ENCODE assay signal across 8 cellular contexts in the genomic region with DNA sequence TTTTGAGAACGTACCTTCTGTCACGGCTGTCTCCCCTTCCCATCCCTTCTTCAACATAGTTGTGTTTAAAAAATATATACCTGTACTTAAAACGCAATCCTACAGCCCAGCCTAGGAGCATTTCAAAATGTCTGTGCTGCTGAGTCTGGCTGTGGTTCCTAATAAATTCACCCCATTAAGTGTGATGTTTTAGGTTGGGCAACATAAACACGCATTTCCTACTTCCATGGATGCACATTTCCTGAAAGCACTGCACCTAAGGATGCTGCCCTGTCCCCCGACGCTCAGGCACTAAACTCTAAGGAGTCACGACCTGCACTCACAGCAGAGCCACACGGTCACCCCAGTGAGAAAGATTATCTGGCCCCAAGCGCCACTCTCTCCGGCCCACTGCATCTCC. TPM values are rescaled to one million over a fixed set of nuclear protein-coding genes. Genes with fewer than 3 reads are reported as not detected.
DNase-seq lines count a peak whose midpoint lies in the region; ATAC-seq and TF ChIP-seq lines count a peak whose summit lies in the region.

No MANE protein-coding gene starts in this region.

- H3K4me1 ChIP-seq in iPS-18a (ENCODE audit: control insufficient read depth, low read depth, low read length) (peaks cover 45% of the 10 kb centered on the region), stomach (peaks cover 16 to 78% (median 50%) of the 10 kb centered on the region in 4 donors)

- 1 to 5% (median 2%) methylated on average over 9 to 10 of the region's 10 CpGs for WGBS in stomach, 5 donors

- H3K9me3 ChIP-seq in iPS-18a (ENCODE audit: control insufficient read depth, low read depth, low read length) (peaks cover 3% of the 10 kb centered on the region), stomach (no peaks in the 10 kb centered on the region)

- TF ChIP-seq POLR2A in stomach (IDR thresholded peaks at IDR 0.05) = no peak

- TF ChIP-seq EP300 in stomach (IDR thresholded peaks at IDR 0.05) = no peak

- peaks cover 0 to 5% of the 10 kb centered on the region in 2 donors for H3K9me3 Mint-ChIP-seq in activated naive CD4-positive, alpha-beta T cell treated with anti-CD3 and anti-CD28 coated beads, Interleukin-2, amount 50 U/mL, for 72 hours

- H3K36me3 ChIP-seq in iPS-18a (ENCODE audit: control insufficient read depth, low read depth, low read length) = no peaks in the 10 kb centered on the region
- no peaks in the 10 kb centered on the region for H3K36me3 ChIP-seq in stomach

- H3K27ac ChIP-seq in iPS-18a (ENCODE audit: low read length) = no peak overlapping the region
- H3K27ac ChIP-seq in stomach = peak overlapping the region; percentile 99 to 100 (median 99)

- DNase-seq in SIG-M5 treated with dmso at 0.1 percent for 504 hours (lab: John Stamatoyannopoulos, UW; ENCODE audit: unreplicated experiment) (peak; percentile 45), SIG-M5 (lab: John Stamatoyannopoulos, UW) (no peak), stomach (no peak), AG08396 (ENCODE audit: low spot score) (no peak)
- no peak for DNase-seq in activated naive CD4-positive, alpha-beta T cell treated with anti-CD3 and anti-CD28 coated beads, Interleukin-2, amount 50 U/mL, for 72 hours (ENCODE audit: low spot score in 2 of 2)
- DNase-seq in stimulated activated CD8-positive, alpha-beta memory T cell treated with anti-CD3 and anti-CD28 coated beads, Interleukin-4, amount 100 ng/mL, for 48 hours = no peak

- no peak for TF ChIP-seq CTCF in stomach (IDR thresholded peaks at IDR 0.05)

- H3K4me3 ChIP-seq in iPS-18a (ENCODE audit: low read length) (peak overlapping the region; percentile 97), stomach (peak overlapping the region; percentile 74 to 97 (median 90))

- peaks cover 13 to 20% of the 10 kb centered on the region in 2 donors for H3K36me3 Mint-ChIP-seq in activated naive CD4-positive, alpha-beta T cell treated with anti-CD3 and anti-CD28 coated beads, Interleukin-2, amount 50 U/mL, for 72 hours

- peaks cover 54% of the 10 kb centered on the region for H3K27me3 ChIP-seq in iPS-18a (ENCODE audit: control insufficient read depth, insufficient read depth, low read length)
- H3K27me3 ChIP-seq in stomach = no peaks in the 10 kb centered on the region

- intact Hi-C loops in stomach (cut with DNase I; ENCODE audit: low total_unique reads) = no loop called here

- peak overlapping the region; percentile 45 for H3K9ac ChIP-seq in iPS-18a (ENCODE audit: low read length)

- H3K27ac Mint-ChIP-seq in activated naive CD4-positive, alpha-beta T cell treated with anti-CD3 and anti-CD28 coated beads, Interleukin-2, amount 50 U/mL, for 72 hours = peak overlapping the region; percentile 96 to 99

- peak; percentile 16 for ATAC-seq in HG03159 (IDR thresholded peaks at IDR 0.05; ENCODE audit: unreplicated experiment)
- ATAC-seq in activated naive CD4-positive, alpha-beta T cell treated with anti-CD3 and anti-CD28 coated beads, Interleukin-2, amount 50 U/mL, for 72 hours = peak in 1 of 2 donors; percentile 8

RNA-seq across cellular contexts. Expression of a gene that starts 1.2 kb away (rescaled TPM):
- total RNA-seq in activated naive CD4-positive, alpha-beta T cell treated with anti-CD3 and anti-CD28 coated beads, Interleukin-2, amount 50 U/mL, for 72 hours = 10 to 100 TPM; 18.3 to 27.0 TPM
- 100 to 1,000 TPM in 3 of 5 donors, 10 to 100 TPM in 2; 11.9 to 170 (median 103) TPM for total RNA-seq in stomach
- polyA plus RNA-seq in stomach = 10 to 100 TPM in 1 of 3 donors, 1 to 10 TPM in 2; 9.0 to 14.4 (median 9.4) TPM
